In the genomic region with DNA sequence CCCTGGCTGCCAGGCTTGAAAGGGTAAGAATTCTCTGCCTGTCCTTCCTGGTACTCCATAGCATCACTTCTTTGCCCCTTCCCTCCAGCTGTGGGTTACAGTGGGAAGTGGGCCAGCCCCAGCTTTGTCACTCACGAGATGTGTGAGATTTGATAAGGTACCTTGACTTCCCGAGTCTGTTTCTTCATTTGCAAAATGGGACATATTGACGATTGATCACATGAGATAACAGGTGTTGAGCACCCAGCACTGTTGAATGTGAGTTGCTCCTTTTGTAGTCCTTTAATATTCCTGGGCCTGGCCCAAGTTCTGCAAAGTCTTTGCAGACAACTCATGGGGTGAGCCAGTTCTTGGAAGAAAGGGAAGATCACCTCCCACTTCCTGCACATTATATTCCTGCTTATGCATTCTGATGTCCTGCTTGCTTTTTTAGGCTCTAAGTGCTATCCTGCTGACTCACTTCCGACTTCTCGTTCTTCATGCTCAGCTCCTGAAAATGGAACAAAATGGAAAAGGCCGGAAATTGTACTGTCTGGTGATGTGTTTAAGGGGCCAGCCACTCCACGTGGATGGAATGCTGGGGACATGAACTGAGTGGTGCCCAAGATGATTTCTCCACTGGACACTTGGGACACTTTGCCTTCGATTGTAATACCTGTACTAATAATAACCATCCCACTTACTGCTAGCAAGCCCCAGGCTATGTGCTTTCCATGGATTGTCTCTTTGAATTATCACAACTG, we compare ENCODE assay signal across 1 cellular context.
TF ChIP-seq lines count a peak whose summit lies in the region.

No MANE protein-coding gene starts in this region.

TF ChIP-seq in K562, 482 proteins besides CTCF, POLR2A, EP300 and RAD21 (continues in another document):
- TF ChIP-seq SMARCA5 (IDR thresholded peaks at IDR 0.05) (no peak), DNMT1 (IDR thresholded peaks at IDR 0.05) (no peak), BMI1 (IDR thresholded peaks at IDR 0.05; ENCODE audit: low read length) (no peak), ID3 (CRISPR knock-in tag; IDR thresholded peaks at IDR 0.05) (no peak), ID3 (tag; IDR thresholded peaks at IDR 0.05) (no peak; the same call in 1 of the 2 replicates), ZNF695 (CRISPR knock-in tag; IDR thresholded peaks at IDR 0.05) (no peak), E2F6 (IDR thresholded peaks at IDR 0.05; ENCODE audit: borderline replicate concordance in 1 of 2, extremely low read depth in 1 of 2, insufficient read depth in 1 of 2, insufficient read length in 1 of 2, low read depth in 1 of 2, low read length in 1 of 2, poor library complexity in 1 of 2, severe bottlenecking in 1 of 2) (peak in 1 of 2 experiments; percentile 18), MAZ (CRISPR knock-in tag; conservative IDR thresholded peaks at IDR 0.05 in 1 of 2, IDR thresholded peaks at IDR 0.05 in 1 of 2) (peak in 1 of 2 experiments; percentile 30; a peak in 1 of 4 replicates), GTF3C2 (IDR thresholded peaks at IDR 0.05; ENCODE audit: borderline replicate concordance, extremely low read depth, insufficient read length) (no peak), NBN (IDR thresholded peaks at IDR 0.05; ENCODE audit: low read depth) (peak; percentile 73; the same call in 1 of the 2 replicates), BRCA1 (IDR thresholded peaks at IDR 0.05) (no peak), BRCA1 (CRISPR knock-in tag; IDR thresholded peaks at IDR 0.05) (no peak), ZKSCAN1 (IDR thresholded peaks at IDR 0.05; ENCODE audit: low read depth, low read length) (no peak), EZH2 (IDR thresholded peaks at IDR 0.05; ENCODE audit: borderline replicate concordance, low read depth, low read length) (no peak), IFI16 (CRISPR knock-in tag; IDR thresholded peaks at IDR 0.05) (no peak), ZNF175 (CRISPR knock-in tag; IDR thresholded peaks at IDR 0.05; ENCODE audit: low read depth) (peak; percentile 81), FOXA1 (IDR thresholded peaks at IDR 0.05; ENCODE audit: borderline replicate concordance) (no peak), RFX1 (IDR thresholded peaks at IDR 0.05) (no peak), TAL1 (IDR thresholded peaks at IDR 0.05) (no peak), RHOXF2B (CRISPR knock-in tag; conservative IDR thresholded peaks at IDR 0.05) (no peak), CBX1 (IDR thresholded peaks at IDR 0.05; ENCODE audit: low read depth) (no peak), ZBTB34 (CRISPR knock-in tag; IDR thresholded peaks at IDR 0.05) (no peak), BACH1 (tag; IDR thresholded peaks at IDR 0.05) (no peak; the same call in 1 of the 2 replicates), ZNF146 (CRISPR knock-in tag; IDR thresholded peaks at IDR 0.05; ENCODE audit: unreplicated experiment) (no peak), ZNF780A (CRISPR knock-in tag; IDR thresholded peaks at IDR 0.05) (no peak), SIRT6 (IDR thresholded peaks at IDR 0.05; ENCODE audit: low read depth, low read length) (no peak), ETV1 (tag; conservative IDR thresholded peaks at IDR 0.05; ENCODE audit: low read depth) (peak; percentile 93), ZNF324 (CRISPR knock-in tag; IDR thresholded peaks at IDR 0.05) (no peak; the same call in 1 of the 2 replicates), HBP1 (CRISPR knock-in tag; IDR thresholded peaks at IDR 0.05) (no peak; the same call in 1 of the 2 replicates), ZNF561 (CRISPR knock-in tag; conservative IDR thresholded peaks at IDR 0.05) (no peak), ZNF830 (CRISPR knock-in tag; IDR thresholded peaks at IDR 0.05) (no peak), SLC30A9 (CRISPR knock-in tag; IDR thresholded peaks at IDR 0.05) (no peak), ZBTB26 (CRISPR knock-in tag; IDR thresholded peaks at IDR 0.05) (no peak), RBM34 (IDR thresholded peaks at IDR 0.05; ENCODE audit: borderline replicate concordance, insufficient read depth, low read length) (no peak), ZNF224 (CRISPR knock-in tag; IDR thresholded peaks at IDR 0.05) (no peak), THAP12 (CRISPR knock-in tag; IDR thresholded peaks at IDR 0.05) (no peak), HDAC8 (tag; IDR thresholded peaks at IDR 0.05) (no peak), RNF2 (IDR thresholded peaks at IDR 0.05) (no peak), NCOA1 (IDR thresholded peaks at IDR 0.05; ENCODE audit: low read depth) (no peak), ZBTB8A (IDR thresholded peaks at IDR 0.05; ENCODE audit: partially characterized antibody) (no peak)
- TF ChIP-seq, protein P1, sequence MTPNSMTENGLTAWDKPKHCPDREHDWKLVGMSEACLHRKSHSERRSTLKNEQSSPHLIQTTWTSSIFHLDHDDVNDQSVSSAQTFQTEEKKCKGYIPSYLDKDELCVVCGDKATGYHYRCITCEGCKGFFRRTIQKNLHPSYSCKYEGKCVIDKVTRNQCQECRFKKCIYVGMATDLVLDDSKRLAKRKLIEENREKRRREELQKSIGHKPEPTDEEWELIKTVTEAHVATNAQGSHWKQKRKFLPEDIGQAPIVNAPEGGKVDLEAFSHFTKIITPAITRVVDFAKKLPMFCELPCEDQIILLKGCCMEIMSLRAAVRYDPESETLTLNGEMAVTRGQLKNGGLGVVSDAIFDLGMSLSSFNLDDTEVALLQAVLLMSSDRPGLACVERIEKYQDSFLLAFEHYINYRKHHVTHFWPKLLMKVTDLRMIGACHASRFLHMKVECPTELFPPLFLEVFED (CRISPR knock-in tag; conservative IDR thresholded peaks at IDR 0.05): no peak
- TF ChIP-seq, protein P2, sequence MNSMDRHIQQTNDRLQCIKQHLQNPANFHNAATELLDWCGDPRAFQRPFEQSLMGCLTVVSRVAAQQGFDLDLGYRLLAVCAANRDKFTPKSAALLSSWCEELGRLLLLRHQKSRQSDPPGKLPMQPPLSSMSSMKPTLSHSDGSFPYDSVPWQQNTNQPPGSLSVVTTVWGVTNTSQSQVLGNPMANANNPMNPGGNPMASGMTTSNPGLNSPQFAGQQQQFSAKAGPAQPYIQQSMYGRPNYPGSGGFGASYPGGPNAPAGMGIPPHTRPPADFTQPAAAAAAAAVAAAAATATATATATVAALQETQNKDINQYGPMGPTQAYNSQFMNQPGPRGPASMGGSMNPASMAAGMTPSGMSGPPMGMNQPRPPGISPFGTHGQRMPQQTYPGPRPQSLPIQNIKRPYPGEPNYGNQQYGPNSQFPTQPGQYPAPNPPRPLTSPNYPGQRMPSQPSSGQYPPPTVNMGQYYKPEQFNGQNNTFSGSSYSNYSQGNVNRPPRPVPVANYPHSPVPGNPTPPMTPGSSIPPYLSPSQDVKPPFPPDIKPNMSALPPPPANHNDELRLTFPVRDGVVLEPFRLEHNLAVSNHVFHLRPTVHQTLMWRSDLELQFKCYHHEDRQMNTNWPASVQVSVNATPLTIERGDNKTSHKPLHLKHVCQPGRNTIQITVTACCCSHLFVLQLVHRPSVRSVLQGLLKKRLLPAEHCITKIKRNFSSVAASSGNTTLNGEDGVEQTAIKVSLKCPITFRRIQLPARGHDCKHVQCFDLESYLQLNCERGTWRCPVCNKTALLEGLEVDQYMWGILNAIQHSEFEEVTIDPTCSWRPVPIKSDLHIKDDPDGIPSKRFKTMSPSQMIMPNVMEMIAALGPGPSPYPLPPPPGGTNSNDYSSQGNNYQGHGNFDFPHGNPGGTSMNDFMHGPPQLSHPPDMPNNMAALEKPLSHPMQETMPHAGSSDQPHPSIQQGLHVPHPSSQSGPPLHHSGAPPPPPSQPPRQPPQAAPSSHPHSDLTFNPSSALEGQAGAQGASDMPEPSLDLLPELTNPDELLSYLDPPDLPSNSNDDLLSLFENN (IDR thresholded peaks at IDR 0.05; ENCODE audit: low read depth in 2 of 2, low read length in 2 of 2): no peak
- TF ChIP-seq, protein P3, sequence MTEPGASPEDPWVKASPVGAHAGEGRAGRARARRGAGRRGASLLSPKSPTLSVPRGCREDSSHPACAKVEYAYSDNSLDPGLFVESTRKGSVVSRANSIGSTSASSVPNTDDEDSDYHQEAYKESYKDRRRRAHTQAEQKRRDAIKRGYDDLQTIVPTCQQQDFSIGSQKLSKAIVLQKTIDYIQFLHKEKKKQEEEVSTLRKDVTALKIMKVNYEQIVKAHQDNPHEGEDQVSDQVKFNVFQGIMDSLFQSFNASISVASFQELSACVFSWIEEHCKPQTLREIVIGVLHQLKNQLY (CRISPR knock-in tag; conservative IDR thresholded peaks at IDR 0.05): no peak
- TF ChIP-seq, protein P4, sequence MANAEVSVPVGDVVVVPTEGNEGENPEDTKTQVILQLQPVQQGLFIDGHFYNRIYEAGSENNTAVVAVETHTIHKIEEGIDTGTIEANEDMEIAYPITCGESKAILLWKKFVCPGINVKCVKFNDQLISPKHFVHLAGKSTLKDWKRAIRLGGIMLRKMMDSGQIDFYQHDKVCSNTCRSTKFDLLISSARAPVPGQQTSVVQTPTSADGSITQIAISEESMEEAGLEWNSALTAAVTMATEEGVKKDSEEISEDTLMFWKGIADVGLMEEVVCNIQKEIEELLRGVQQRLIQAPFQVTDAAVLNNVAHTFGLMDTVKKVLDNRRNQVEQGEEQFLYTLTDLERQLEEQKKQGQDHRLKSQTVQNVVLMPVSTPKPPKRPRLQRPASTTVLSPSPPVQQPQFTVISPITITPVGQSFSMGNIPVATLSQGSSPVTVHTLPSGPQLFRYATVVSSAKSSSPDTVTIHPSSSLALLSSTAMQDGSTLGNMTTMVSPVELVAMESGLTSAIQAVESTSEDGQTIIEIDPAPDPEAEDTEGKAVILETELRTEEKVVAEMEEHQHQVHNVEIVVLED (CRISPR knock-in tag; IDR thresholded peaks at IDR 0.05): no peak
